1 cellular context compared by ENCODE assay signal in the genomic region with DNA sequence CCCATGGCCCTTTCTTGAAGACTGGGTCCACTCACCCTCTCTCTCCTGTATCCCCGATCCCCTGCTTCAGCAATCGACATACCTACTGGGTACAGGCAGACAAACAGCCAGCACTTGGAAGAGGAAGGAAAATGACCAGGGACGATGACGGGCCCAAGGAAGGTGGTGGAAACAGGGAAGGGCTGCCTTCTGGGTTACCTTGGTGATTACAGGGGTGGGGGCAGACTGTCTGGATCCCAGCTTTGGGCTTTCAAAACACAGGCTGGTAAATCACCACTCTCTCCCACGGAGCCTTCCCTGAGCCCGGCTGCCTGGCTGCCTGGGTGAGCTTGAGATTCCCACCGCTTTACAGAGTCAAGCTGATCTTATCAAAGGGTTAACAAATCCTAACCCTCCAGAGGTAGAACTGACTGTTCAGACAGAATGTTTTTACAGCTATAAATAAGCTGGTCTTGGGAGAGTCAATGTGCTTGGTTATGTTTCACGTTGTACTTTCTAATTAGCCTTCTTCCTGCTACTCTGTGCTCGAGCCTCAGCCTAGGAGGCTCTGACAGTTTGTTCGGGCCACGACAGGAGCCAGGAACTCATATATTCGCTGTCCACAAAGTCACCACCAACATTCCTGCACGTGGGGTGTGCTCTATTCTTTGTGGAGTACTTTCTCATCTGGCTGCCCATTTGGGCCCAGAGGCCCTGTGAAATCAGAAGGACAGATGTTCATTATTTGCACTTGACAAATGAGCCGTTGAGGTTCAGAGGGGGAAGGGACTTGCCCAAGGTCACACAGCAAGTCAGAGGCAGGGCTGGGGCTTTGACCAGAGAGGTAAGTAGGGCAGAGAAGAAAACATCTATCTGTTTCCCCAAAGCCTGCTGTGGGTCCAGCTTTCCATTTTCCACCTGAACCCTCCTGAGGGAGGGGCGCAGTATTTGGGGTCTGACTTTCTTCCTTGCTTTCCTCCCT.
TF ChIP-seq lines count a peak whose summit lies in the region.

No MANE protein-coding gene starts in this region.

TF ChIP-seq in H1, 55 proteins besides CTCF, POLR2A, EP300 and RAD21:
- TF ChIP-seq E2F6 (IDR thresholded peaks at IDR 0.05) (no peak), NRF1 (IDR thresholded peaks at IDR 0.05; ENCODE audit: low read depth, low read length) (no peak), TAF7 (optimal IDR thresholded peaks at IDR 0.05; ENCODE audit: borderline replicate concordance, low read depth, low read length) (no peak), FOSL1 (IDR thresholded peaks at IDR 0.05; ENCODE audit: insufficient read depth, low read depth, low read length) (no peak)
TF ChIP-seq in H1: peak in this region for 0.
